In the genomic region with DNA sequence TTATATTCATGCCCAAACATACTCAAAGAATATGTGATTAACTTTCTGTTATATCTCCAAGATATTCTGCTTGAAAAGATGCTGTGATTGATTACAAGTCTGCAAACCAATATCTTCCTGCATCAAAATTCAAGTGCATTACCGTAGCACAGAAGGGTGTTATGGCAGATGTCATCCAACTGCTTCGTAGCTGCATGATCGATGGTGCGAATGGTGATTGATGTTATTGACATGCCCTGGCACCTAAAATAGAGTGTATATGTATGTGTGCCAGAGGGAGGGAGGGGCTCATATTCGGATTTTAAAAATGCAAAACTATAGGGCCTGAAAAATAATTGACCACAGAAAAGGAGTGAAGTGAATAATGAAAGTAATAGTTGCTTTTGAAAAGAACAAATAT, we compare ENCODE assay signal across 34 cellular contexts.
"Had no signal": no experiment of that assay in that cellular context is flagged by ENCODE, and none has a peak within 500 bp of the region (broad histone marks: within the 10 kb centered on the region; RNA-seq: fewer than 3 reads in every experiment).

No MANE protein-coding gene starts in this region.

- H3K36me3 ChIP-seq: adrenal gland, brain microvascular endothelial cell, breast epithelium had no signal

- H3K27ac ChIP-seq: adrenal gland, body of pancreas, brain microvascular endothelial cell, breast epithelium, VCaP had no signal

- H3K9me3 ChIP-seq: adrenal gland, body of pancreas, breast epithelium had no signal

- H3K4me1 ChIP-seq: adrenal gland, body of pancreas, breast epithelium had no signal

- H3K4me1 Mint-ChIP-seq: activated B cell treated with CpG ODN at 0.5 μM for 24 hours; activated CD4-positive, alpha-beta T cell treated with anti-CD3 and anti-CD28 coated beads, Interleukin-2, amount 10 ng/mL, durations not matched to agents 24 days and 14 days; activated naive CD8-positive, alpha-beta T cell treated with anti-CD3 and anti-CD28 coated beads for 36 hours; activated T-helper 17 cell treated with anti-CD3 and anti-CD28 coated beads, Interleukin-2, amount 50 U/mL, for 72 hours had no signal

- DNase-seq: activated B cell treated with CpG ODN at 0.5 μM for 24 hours; activated CD4-positive, alpha-beta memory T cell treated with anti-CD3 and anti-CD28 coated beads for 36 hours; activated CD4-positive, alpha-beta T cell treated with anti-CD3 and anti-CD28 coated beads for 4 hours; activated CD4-positive, alpha-beta T cell treated with anti-CD3 and anti-CD28 coated beads, Interleukin-2, amount 10 ng/mL, durations not matched to agents 24 days and 14 days; activated CD4-positive, alpha-beta T cell treated with anti-CD3 and anti-CD28 coated beads, Interleukin-2, amount 50 U/mL, for 1 hour; activated CD4-positive, alpha-beta T cell treated with anti-CD3 and anti-CD28 coated beads, Interleukin-2, amount 50 U/mL, for 4 hours; activated CD4-positive, CD25-positive, alpha-beta regulatory T cell treated with anti-CD3 and anti-CD28 coated beads, Interleukin-2, amount 50 U/mL, for 72 hours; activated CD8-positive, alpha-beta memory T cell treated with anti-CD3 and anti-CD28 coated beads, Interleukin-2, amount 50 U/mL, for 4 hours; activated CD8-positive, alpha-beta T cell treated with anti-CD3 and anti-CD28 coated beads for 36 hours; activated effector memory CD4-positive, alpha-beta T cell treated with anti-CD3 and anti-CD28 coated beads, Interleukin-2, amount 50 U/mL, for 16 hours; activated gamma-delta T cell treated with Interleukin-2 at 50 U/mL for 16 hours; activated naive CD4-positive, alpha-beta T cell; activated naive CD4-positive, alpha-beta T cell treated with anti-CD3 and anti-CD28 coated beads for 36 hours; activated naive CD4-positive, alpha-beta T cell treated with anti-CD3 and anti-CD28 coated beads, Interleukin-2, amount 50 U/mL, for 16 hours; activated naive CD8-positive, alpha-beta T cell treated with anti-CD3 and anti-CD28 coated beads for 36 hours; activated T-cell treated with anti-CD3 and anti-CD28 coated beads for 4 hours; activated T-cell treated with anti-CD3 and anti-CD28 coated beads, Interleukin-2, amount 50 U/mL, for 1 hour; activated T-cell treated with anti-CD3 and anti-CD28 coated beads, Interleukin-2, amount 50 U/mL, for 4 hours; activated T-cell treated with anti-CD3 and anti-CD28 coated beads, Interleukin-2, amount 50 U/mL, for 72 hours; adrenal gland; amniotic stem cell; aorta; body of pancreas; brain microvascular endothelial cell; central memory CD4-positive, alpha-beta T cell; T-helper 2 cell; T-helper 9 cell had no signal

- H3K9me3 Mint-ChIP-seq: activated naive CD4-positive, alpha-beta T cell treated with anti-CD3 and anti-CD28 coated beads for 36 hours; activated T-cell treated with anti-CD3 and anti-CD28 coated beads, Interleukin-2, amount 50 U/mL, for 4 hours had no signal

- H3K27ac Mint-ChIP-seq: activated B cell treated with CpG ODN at 0.5 μM for 24 hours; activated CD4-positive, alpha-beta memory T cell treated with anti-CD3 and anti-CD28 coated beads for 36 hours; activated CD4-positive, alpha-beta T cell treated with anti-CD3 and anti-CD28 coated beads, Interleukin-2, amount 10 ng/mL, durations not matched to agents 24 days and 14 days; activated CD8-positive, alpha-beta T cell treated with anti-CD3 and anti-CD28 coated beads for 36 hours; activated naive CD4-positive, alpha-beta T cell treated with anti-CD3 and anti-CD28 coated beads for 36 hours; activated naive CD4-positive, alpha-beta T cell treated with anti-CD3 and anti-CD28 coated beads, Interleukin-2, amount 50 U/mL, for 72 hours; activated naive CD8-positive, alpha-beta T cell treated with anti-CD3 and anti-CD28 coated beads for 36 hours; activated T-cell treated with anti-CD3 and anti-CD28 coated beads, Interleukin-2, amount 50 U/mL, for 72 hours; activated T-helper 1 cell treated with anti-CD3 and anti-CD28 coated beads, Interleukin-12 subunit alpha, Interleukin-12 subunit beta, Interleukin-2, Interleukin-4 antibody, amounts not matched to agents 30 ng/mL and 10 ng/mL and 1 ng/mL, durations not matched to agents 14 hours and 24 hours and 36 hours; activated T-helper 17 cell treated with anti-CD3 and anti-CD28 coated beads, Interleukin-2, amount 50 U/mL, for 72 hours; T-helper 1 cell treated with Interleukin-12 subunit alpha and Interleukin-12 subunit beta and Interleukin-4 antibody, amounts not matched to agents 30 μg/mL and 1 μg/mL, for 36 hours; T-helper 2 cell treated with Interferon-gamma antibody and Interleukin-4, amounts not matched to agents 5 μg/mL and 100 μg/mL, for 36 hours had no signal

- H3K27me3 Mint-ChIP-seq: activated B cell treated with CpG ODN at 0.5 μM for 24 hours; activated CD4-positive, alpha-beta memory T cell treated with anti-CD3 and anti-CD28 coated beads for 36 hours; activated CD4-positive, alpha-beta T cell treated with anti-CD3 and anti-CD28 coated beads, Interleukin-2, amount 10 ng/mL, durations not matched to agents 24 days and 14 days; activated CD8-positive, alpha-beta T cell treated with anti-CD3 and anti-CD28 coated beads for 36 hours; activated naive CD8-positive, alpha-beta T cell treated with anti-CD3 and anti-CD28 coated beads for 36 hours; activated T-helper 17 cell treated with anti-CD3 and anti-CD28 coated beads, Interleukin-2, amount 50 U/mL, for 72 hours had no signal

- H3K36me3 Mint-ChIP-seq: activated CD4-positive, alpha-beta memory T cell treated with anti-CD3 and anti-CD28 coated beads for 36 hours; activated naive CD4-positive, alpha-beta T cell treated with anti-CD3 and anti-CD28 coated beads, Interleukin-2, amount 50 U/mL, for 72 hours; activated naive CD8-positive, alpha-beta T cell treated with anti-CD3 and anti-CD28 coated beads for 36 hours had no signal

- H3K4me3 Mint-ChIP-seq: activated B cell treated with CpG ODN at 0.5 μM for 24 hours; activated CD4-positive, alpha-beta memory T cell treated with anti-CD3 and anti-CD28 coated beads for 36 hours; activated CD4-positive, alpha-beta T cell treated with anti-CD3 and anti-CD28 coated beads, Interleukin-2, amount 10 ng/mL, durations not matched to agents 24 days and 14 days; activated CD8-positive, alpha-beta T cell treated with anti-CD3 and anti-CD28 coated beads for 36 hours; activated naive CD4-positive, alpha-beta T cell treated with anti-CD3 and anti-CD28 coated beads for 36 hours; activated naive CD8-positive, alpha-beta T cell treated with anti-CD3 and anti-CD28 coated beads for 36 hours; activated T-cell treated with anti-CD3 and anti-CD28 coated beads, Interleukin-2, amount 50 U/mL, for 4 hours; activated T-cell treated with anti-CD3 and anti-CD28 coated beads, Interleukin-2, amount 50 U/mL, for 72 hours; activated T-helper 1 cell treated with anti-CD3 and anti-CD28 coated beads, Interleukin-12 subunit alpha, Interleukin-12 subunit beta, Interleukin-2, Interleukin-4 antibody, amounts not matched to agents 30 ng/mL and 10 ng/mL and 1 ng/mL, durations not matched to agents 14 hours and 24 hours and 36 hours; activated T-helper 17 cell treated with anti-CD3 and anti-CD28 coated beads, Interleukin-2, amount 50 U/mL, for 72 hours; T-helper 1 cell treated with Interleukin-12 subunit alpha and Interleukin-12 subunit beta and Interleukin-4 antibody, amounts not matched to agents 30 μg/mL and 1 μg/mL, for 36 hours; T-helper 2 cell treated with Interferon-gamma antibody and Interleukin-4, amounts not matched to agents 5 μg/mL and 100 μg/mL, for 36 hours had no signal

- H3K27me3 ChIP-seq: adrenal gland, body of pancreas, brain microvascular endothelial cell, breast epithelium had no signal

- H3K4me3 ChIP-seq: adrenal gland, body of pancreas, breast epithelium had no signal
